In the genomic region with DNA sequence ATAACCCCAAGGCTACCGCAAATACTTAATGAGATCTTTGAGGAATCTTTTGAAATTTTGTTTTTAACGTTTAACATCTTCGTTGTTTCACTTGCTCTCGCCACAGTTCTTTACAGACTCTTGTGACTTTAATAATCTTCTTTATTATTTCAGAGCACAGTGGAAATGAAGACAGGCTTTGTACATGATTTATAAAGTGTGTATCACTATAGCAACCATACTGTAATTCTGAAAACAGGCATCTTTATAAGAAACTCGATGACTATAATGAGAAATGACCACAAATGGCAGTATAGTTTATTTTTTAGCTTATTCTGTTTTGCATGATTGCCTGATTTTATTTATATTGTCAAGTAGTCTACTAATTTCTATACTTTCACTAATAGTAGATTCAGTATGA, we compare ENCODE assay signal across 21 cellular contexts.
"Had no signal": no experiment of that assay in that cellular context is flagged by ENCODE, and none has a peak within 500 bp of the region (broad histone marks: within the 10 kb centered on the region; RNA-seq: fewer than 3 reads in every experiment).

No MANE protein-coding gene starts in this region.

- ATAC-seq: HepG2, Right ventricle myocardium inferior had no signal

- H3K9me3 ChIP-seq: Peyer's patch, SJCRH30 had no signal

- H3K27ac ChIP-seq: PC-9, Peyer's patch, SJCRH30 had no signal

- H2AFZ ChIP-seq: PC-9 had no signal

- H3K36me3 ChIP-seq: Peyer's patch, SJCRH30 had no signal

- H3K4me1 ChIP-seq: Peyer's patch, SJCRH30 had no signal

- H3K27me3 ChIP-seq: Peyer's patch, SJCRH30 had no signal

- H3K4me2 ChIP-seq: PC-9 had no signal

- DNase-seq: IMR-90; Karpas-422; KG1; MM.1S; NCI-H1092 treated with DMSO at 0.1 percent for 48 hours; NCI-H187; NCI-H2029; NCI-H2081 treated with DMSO at 0.1 percent for 48 hours; NCI-H2171; NCI-H345; NCI-H446 treated with DMSO at 0.1 percent for 48 hours; NCI-H510A treated with DMSO at 0.1 percent for 48 hours; NCI-H526; NCI-H82; NK-92 treated with Interleukin-12 subunit alpha and Interleukin-12 subunit beta, amount 100 ng/mL, for 24 hours; PC-9; Peyer's patch; SHP77 treated with DMSO at 0.1 percent for 48 hours; SJCRH30 had no signal

- H3K4me3 ChIP-seq: PC-9, Peyer's patch, SJCRH30 had no signal
